ENCODE assay signal across 10 cellular contexts in genomic region chr12:46517579-46517962, GRCh38.
DNase-seq lines count a peak whose midpoint lies in the region; ATAC-seq, FAIRE-seq and TF ChIP-seq lines count a peak whose summit lies in the region.
"Had no signal": no experiment of that assay in that cellular context is flagged by ENCODE, and none has a peak within 500 bp of the region (broad histone marks: within the 10 kb centered on the region; RNA-seq: fewer than 3 reads in every experiment).

No MANE protein-coding gene starts in this region.

- in situ Hi-C loops in K562 (cut with MboI) = no loop called here

- no peak overlapping the region for H3K4me3 ChIP-seq in CD8-positive, alpha-beta T cell (ENCODE audit: low read depth, low read length)
- no peak overlapping the region for H3K4me3 ChIP-seq in K562
- H3K4me3 ChIP-seq in WERI-Rb-1 (ENCODE audit: low read depth, low read length) = no peak overlapping the region
- H3K4me3 ChIP-seq: MG63, spleen had no signal

- H3K27ac Mint-ChIP-seq in CD8-positive, alpha-beta T cell = peak overlapping the region; percentile 64
- H3K27ac Mint-ChIP-seq in type B pancreatic cell = no peak overlapping the region

- CTCF ChIA-PET in CD8-positive, alpha-beta T cell (lab: Charles Lee) = no interaction called here
- CTCF ChIA-PET in K562 (lab: Yijun Ruan, JAX; ENCODE audit: low intra/inter-chr PET ratio) = no interaction called here

- TF ChIP-seq POLR2A in K562 (conservative IDR thresholded peaks at IDR 0.05) = no peak

- no peak for DNase-seq in CD8-positive, alpha-beta T cell
- DNase-seq in K562 (ENCODE audit: extremely low read depth in 1 of 4, low spot score in 3 of 4) = no peak
- no peak for DNase-seq in HUDEP-2 (lab: John Stamatoyannopoulos, UW; ENCODE audit: unreplicated experiment in 76 of 76)
- no peak for DNase-seq in DMS79 treated with DMSO at 0.1 percent for 48 hours (lab: John Stamatoyannopoulos, UW)
- no peak for DNase-seq in WERI-Rb-1
- no peak for DNase-seq in type B pancreatic cell (ENCODE audit: extremely low spot score, unreplicated experiment)
- DNase-seq: MG63, spleen had no signal

- peak in 1 of 2 experiments; percentile 46; a peak in 3 of 4 replicates for TF ChIP-seq RAD21 in K562 (CRISPR knock-in tag; conservative IDR thresholded peaks at IDR 0.05 in 1 of 2, IDR thresholded peaks at IDR 0.05 in 1 of 2)

- no peak overlapping the region for H3K4me2 ChIP-seq in K562 (ENCODE audit: insufficient read depth, low read length)

- ATAC-seq in CD8-positive, alpha-beta T cell = no peak
- ATAC-seq in GM19395 (IDR thresholded peaks at IDR 0.05; ENCODE audit: unreplicated experiment) = peak; percentile 41
- ATAC-seq in HG03135 (IDR thresholded peaks at IDR 0.05; ENCODE audit: unreplicated experiment) = peak; percentile 41
- ATAC-seq in K562 = peak; percentile 56; the same call in 2 of the 3 replicates

- H3K27me3 Mint-ChIP-seq in CD8-positive, alpha-beta T cell (ENCODE audit: low read depth) = no peaks in the 10 kb centered on the region
- H3K27me3 Mint-ChIP-seq in type B pancreatic cell = no peaks in the 10 kb centered on the region

- TF ChIP-seq CTCF in CD8-positive, alpha-beta T cell (IDR thresholded peaks at IDR 0.05) = no peak
- TF ChIP-seq CTCF in K562 (IDR thresholded peaks at IDR 0.05 in 2 of 3, conservative IDR thresholded peaks at IDR 0.05 in 1 of 3; ENCODE audit: insufficient read depth in 2 of 3, low read depth in 1 of 3, low read length in 3 of 3) (peak in 2 of 3 experiments; percentile 27 to 39; a peak in 1 of 6 replicates), WERI-Rb-1 (IDR thresholded peaks at IDR 0.05; ENCODE audit: low read depth, low read length) (no peak), type B pancreatic cell (conservative IDR thresholded peaks at IDR 0.05) (no peak)

- H3K79me2 ChIP-seq in K562 (ENCODE audit: control insufficient read depth, insufficient read depth, low read length) = no peaks in the 10 kb centered on the region

- H3K9me3 ChIP-seq in CD8-positive, alpha-beta T cell (ENCODE audit: low read length) = no peaks in the 10 kb centered on the region
- H3K9me3 ChIP-seq in K562 (replicated peaks; ENCODE audit: control insufficient read depth, insufficient read depth, low read depth, low read length) = no peaks in the 10 kb centered on the region
- no peaks in the 10 kb centered on the region for H3K9me3 ChIP-seq in WERI-Rb-1 (ENCODE audit: severe bottlenecking)
- H3K9me3 ChIP-seq: spleen had no signal

- H3K4me1 Mint-ChIP-seq in CD8-positive, alpha-beta T cell (ENCODE audit: low read depth) = peaks cover 50% of the 10 kb centered on the region
- H3K4me1 Mint-ChIP-seq in type B pancreatic cell (ENCODE audit: unreplicated experiment) = peaks cover 16% of the 10 kb centered on the region

- H3K4me1 ChIP-seq in CD8-positive, alpha-beta T cell (ENCODE audit: insufficient read depth, low read length) = peaks cover 22% of the 10 kb centered on the region
- peaks cover 7 to 12% of the 10 kb centered on the region in 2 experiments for H3K4me1 ChIP-seq in K562 (replicated peaks in 1 of 2; ENCODE audit: control insufficient read depth in 2 of 2, insufficient read depth in 2 of 2, low read length in 2 of 2)

- no peak for FAIRE-seq in K562 (lab: Jason Lieb, UNC)

- H3K9ac ChIP-seq in K562 (ENCODE audit: insufficient read depth in 1 of 2, low read depth in 2 of 2, low read length in 2 of 2) = no peak overlapping the region

- no peaks in the 10 kb centered on the region for H3K9me1 ChIP-seq in K562 (ENCODE audit: control insufficient read depth, insufficient read depth, low read length)

- H3K9me3 Mint-ChIP-seq in CD8-positive, alpha-beta T cell = no peaks in the 10 kb centered on the region
- H3K9me3 Mint-ChIP-seq in type B pancreatic cell = no peaks in the 10 kb centered on the region

- H3K27me3 ChIP-seq in CD8-positive, alpha-beta T cell (ENCODE audit: insufficient read depth, low read length) = no peaks in the 10 kb centered on the region
- H3K27me3 ChIP-seq in K562 (ENCODE audit: control insufficient read depth in 2 of 2, insufficient read depth in 2 of 2, low read length in 2 of 2) (no peaks in the 10 kb centered on the region), WERI-Rb-1 (ENCODE audit: insufficient read depth, low read depth, severe bottlenecking) (no peaks in the 10 kb centered on the region)
- H3K27me3 ChIP-seq: MG63, spleen had no signal

- no peaks in the 10 kb centered on the region for H4K20me1 ChIP-seq in K562 (replicated peaks; ENCODE audit: control insufficient read depth, insufficient read depth, low read length)

- intact Hi-C loops in CD8-positive, alpha-beta T cell (cut with DNase I, micrococcal nuclease) = loop anchor here in 1 of 2 experiments (1.0 kb wide), 1 partner anchor 144 kb away; no protein-coding TSS in a partner anchor
- intact Hi-C loops in K562 (cut with micrococcal nuclease) = no loop called here

- no peak overlapping the region for H3K27ac ChIP-seq in CD8-positive, alpha-beta T cell (ENCODE audit: low read depth, low read length)
- H3K27ac ChIP-seq in K562 (ENCODE audit: extremely low read depth, low read depth, low read length) (no peak overlapping the region), WERI-Rb-1 (no peak overlapping the region)

- POLR2A ChIA-PET in CD8-positive, alpha-beta T cell (lab: Charles Lee) = no interaction called here
- POLR2A ChIA-PET in K562 (lab: Yijun Ruan, JAX) = no interaction called here

- BruUV-seq in K562 (replicated peaks; lab: Mats Ljungman, UMichigan) = no TSS peak

- 61% methylated on average over 1 of the region's 1 CpG for WGBS in K562 (ENCODE audit: insufficient coverage, low coverage, missing lambda C conversion rate)

- H2AFZ ChIP-seq in K562 (ENCODE audit: low read depth, low read length) = no peak overlapping the region

- no peaks in the 10 kb centered on the region for H3K36me3 Mint-ChIP-seq in CD8-positive, alpha-beta T cell
- H3K36me3 Mint-ChIP-seq in type B pancreatic cell = no peaks in the 10 kb centered on the region

- H3K4me3 Mint-ChIP-seq in CD8-positive, alpha-beta T cell = peak overlapping the region; percentile 33
- H3K4me3 Mint-ChIP-seq in type B pancreatic cell = no peak overlapping the region

- no peaks in the 10 kb centered on the region for H3K36me3 ChIP-seq in CD8-positive, alpha-beta T cell (ENCODE audit: insufficient read depth, low read length)
- H3K36me3 ChIP-seq in K562 (ENCODE audit: control insufficient read depth, insufficient read depth, low read length) (no peaks in the 10 kb centered on the region), WERI-Rb-1 (no peaks in the 10 kb centered on the region)
- H3K36me3 ChIP-seq: MG63, spleen had no signal

- TF ChIP-seq EP300 in K562 (IDR thresholded peaks at IDR 0.05; ENCODE audit: low read length) = no peak

TF ChIP-seq in K562, 482 proteins besides CTCF, POLR2A, EP300 and RAD21 (continues in another document):
- TF ChIP-seq PURB (CRISPR knock-in tag; IDR thresholded peaks at IDR 0.05; ENCODE audit: low read depth) = no peak
- 0 out of 2 replicates have a peak, but pooled peaks have one; percentile 62 for TF ChIP-seq HMBOX1 (IDR thresholded peaks at IDR 0.05)
- TF ChIP-seq RBM34 (IDR thresholded peaks at IDR 0.05; ENCODE audit: borderline replicate concordance, insufficient read depth, low read length) = no peak

Comparison
In these comparisons a context has a peak if more than half of its experiments do, and no peak if none do; other contexts are left out.
1. CTCF ChIP-seq: peak in K562 (2 of 3); none in CD8-positive, alpha-beta T cell (single experiment), WERI-Rb-1 (single experiment) and type B pancreatic cell (single experiment).